In the genomic region with DNA sequence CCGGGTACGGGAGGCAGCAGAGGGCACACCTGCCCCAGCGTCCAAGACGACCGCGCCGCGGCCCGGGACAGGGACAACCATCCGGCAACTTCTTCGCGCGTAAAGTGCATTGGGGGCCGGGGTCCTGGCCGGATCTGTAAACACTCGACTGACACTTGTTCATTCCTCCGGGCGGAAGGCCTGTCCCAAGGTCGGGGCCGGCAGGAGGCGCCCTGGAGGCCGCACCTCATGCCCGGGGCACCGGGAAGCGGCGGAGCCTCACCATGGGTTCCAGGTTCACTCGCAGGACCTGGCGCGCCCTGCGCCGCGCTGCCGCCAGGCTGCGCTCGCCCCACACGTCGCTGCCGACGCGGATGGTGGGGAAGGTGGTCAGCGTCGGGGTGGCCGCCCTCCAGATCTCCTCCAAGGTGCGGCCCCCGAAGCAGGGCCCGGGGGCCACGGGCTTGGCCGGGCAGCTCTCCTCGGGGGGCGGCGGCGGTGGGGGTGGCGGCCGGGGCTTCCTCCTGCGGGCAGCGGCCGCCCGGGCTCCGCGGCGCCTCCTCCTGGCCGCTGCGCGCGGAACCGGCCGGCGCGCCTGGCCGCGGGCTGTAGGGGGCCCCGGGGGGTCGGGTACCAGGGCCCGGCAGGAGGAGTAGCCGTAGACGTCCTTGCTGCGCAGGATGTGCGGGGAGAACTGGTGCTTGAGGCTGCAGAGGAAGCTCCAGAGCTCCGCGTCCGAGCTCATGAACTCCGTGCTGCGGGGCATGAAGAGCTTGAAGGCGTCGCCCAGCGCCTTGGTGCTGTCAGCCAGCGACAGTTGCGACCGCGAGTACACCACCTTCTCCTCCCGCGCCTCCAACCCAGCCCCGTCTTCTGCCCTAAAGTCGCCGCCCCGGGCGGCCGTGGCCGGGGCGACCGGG, we compare ENCODE assay signal across 8 cellular contexts. TPM values are rescaled to one million over a fixed set of nuclear protein-coding genes. Genes with fewer than 3 reads are reported as not detected.
DNase-seq lines count a peak whose midpoint lies in the region; ATAC-seq, FAIRE-seq and TF ChIP-seq lines count a peak whose summit lies in the region.

No MANE protein-coding gene starts in this region.

- intact Hi-C loops in IMR-90 (cut with micrococcal nuclease) (loop anchor here (1.0 to 5.0 kb wide), 12 partner anchors 58 to 487 kb away; a partner anchor contains a TSS), pancreas (cut with DNase I) (no loop called here)
- intact Hi-C loops in activated naive CD4-positive, alpha-beta T cell treated with anti-CD3 and anti-CD28 coated beads for 36 hours (cut with micrococcal nuclease), result loop anchor here (1.0 to 5.0 kb wide), 11 partner anchors 62 to 487 kb away; a partner anchor contains a TSS

- H3K4me1 ChIP-seq in IMR-90 (ENCODE audit: control insufficient read depth, insufficient read depth, low read length), result 0 out of 2 replicates have a peak, but pooled peaks cover 2% of the 10 kb centered on the region
- H3K4me1 ChIP-seq in SJSA1 (replicated peaks), result peaks cover 22% of the 10 kb centered on the region
- H3K4me1 ChIP-seq in pancreas, result peaks cover 11 to 15% (median 14%) of the 10 kb centered on the region in 3 donors
- peaks cover 0 to 33% (median 16%) of the 10 kb centered on the region in 4 donors for H3K4me1 ChIP-seq in tibial nerve

- BruUV-seq in IMR-90 (replicated peaks; lab: Mats Ljungman, UMichigan), result no TSS peak

- peaks cover 4% of the 10 kb centered on the region; the same call in 1 of the 2 replicates for H3K9me1 ChIP-seq in IMR-90 (ENCODE audit: insufficient read depth, low read length)

- peak; percentile 78 for TF ChIP-seq RAD21 in IMR-90 (IDR thresholded peaks at IDR 0.05; ENCODE audit: low read length)

- no peaks in the 10 kb centered on the region for H3K9me3 Mint-ChIP-seq in activated naive CD4-positive, alpha-beta T cell treated with anti-CD3 and anti-CD28 coated beads for 36 hours
- H3K9me3 Mint-ChIP-seq in glutamatergic neuron (ENCODE audit: unreplicated experiment), result peaks cover 8% of the 10 kb centered on the region

- dilution Hi-C loops in IMR-90 (cut with HindIII; ENCODE audit: low sequenced_read_pairs, unreplicated experiment), result no loop called here

- peaks cover 5% of the 10 kb centered on the region for H3K36me3 Mint-ChIP-seq in activated naive CD4-positive, alpha-beta T cell treated with anti-CD3 and anti-CD28 coated beads for 36 hours (ENCODE audit: low read depth)
- no peaks in the 10 kb centered on the region for H3K36me3 Mint-ChIP-seq in glutamatergic neuron (ENCODE audit: unreplicated experiment)

- peak overlapping the region; percentile 45 to 99 for H4K8ac ChIP-seq in IMR-90 (ENCODE audit: low read depth in 2 of 2, low read length in 2 of 2)

- H3K9ac ChIP-seq in IMR-90 (ENCODE audit: low read depth, low read length), result peak overlapping the region; percentile 99

- peaks cover 23% of the 10 kb centered on the region for H3K4me1 Mint-ChIP-seq in activated naive CD4-positive, alpha-beta T cell treated with anti-CD3 and anti-CD28 coated beads for 36 hours (ENCODE audit: low read depth)
- peaks cover 3% of the 10 kb centered on the region for H3K4me1 Mint-ChIP-seq in glutamatergic neuron (ENCODE audit: low read depth, unreplicated experiment)

- H3K56ac ChIP-seq in IMR-90 (ENCODE audit: extremely low read depth, insufficient read depth, low read length), result peak overlapping the region; percentile 98

- H2BK5ac ChIP-seq in IMR-90 (ENCODE audit: low read depth, low read length, poor library complexity, severe bottlenecking), result peak overlapping the region; percentile 92

- no peaks in the 10 kb centered on the region for H3K27me3 ChIP-seq in IMR-90 (ENCODE audit: control insufficient read depth, insufficient read depth, low read length)
- H3K27me3 ChIP-seq in SJSA1 (replicated peaks), result no peaks in the 10 kb centered on the region
- no peaks in the 10 kb centered on the region for H3K27me3 ChIP-seq in pancreas
- H3K27me3 ChIP-seq in tibial nerve, result no peaks in the 10 kb centered on the region

- peak overlapping the region; percentile 97 for H3K27ac ChIP-seq in IMR-90 (ENCODE audit: insufficient read depth, low read length)
- H3K27ac ChIP-seq in SJSA1, result peak overlapping the region; percentile 86
- peak overlapping the region; percentile 80 to 95 (median 89) for H3K27ac ChIP-seq in pancreas
- H3K27ac ChIP-seq in tibial nerve, result peak overlapping the region; percentile 83 to 99 (median 96)

- peak overlapping the region; percentile 97 for H2AK5ac ChIP-seq in IMR-90 (ENCODE audit: low read depth, low read length)

- H3K36me3 ChIP-seq in IMR-90 (ENCODE audit: control insufficient read depth, insufficient read depth, low read length) (no peaks in the 10 kb centered on the region), SJSA1 (peaks cover 23% of the 10 kb centered on the region), pancreas (no peaks in the 10 kb centered on the region), tibial nerve (no peaks in the 10 kb centered on the region)

- H3K9me3 ChIP-seq in IMR-90 (ENCODE audit: control insufficient read depth, insufficient read depth, low read length) (no peaks in the 10 kb centered on the region), SJSA1 (replicated peaks) (no peaks in the 10 kb centered on the region), pancreas (no peaks in the 10 kb centered on the region), tibial nerve (no peaks in the 10 kb centered on the region)

- H3K79me1 ChIP-seq in IMR-90 (ENCODE audit: low read depth in 1 of 2, low read length in 2 of 2), result peaks cover 17 to 32% of the 10 kb centered on the region in 2 experiments

- peak overlapping the region; percentile 99 for H3K23ac ChIP-seq in IMR-90 (ENCODE audit: low read depth, low read length)

- peak in 1 of 2 donors; percentile 50 for TF ChIP-seq EP300 in tibial nerve (IDR thresholded peaks at IDR 0.05)

- H2AFZ ChIP-seq in IMR-90 (replicated peaks; ENCODE audit: low read length, poor library complexity), result peak overlapping the region; percentile 98

- peak overlapping the region; percentile 84 for H3K4me3 ChIP-seq in IMR-90 (ENCODE audit: insufficient read depth, low read depth, low read length)
- H3K4me3 ChIP-seq in SJSA1, result peak overlapping the region; percentile 81
- H3K4me3 ChIP-seq in pancreas, result peak overlapping the region; percentile 70 to 91 (median 84)
- peak overlapping the region; percentile 67 to 98 (median 79) for H3K4me3 ChIP-seq in tibial nerve

- FAIRE-seq in pancreas (lab: Jason Lieb, UNC), result no peak

- TF ChIP-seq POLR2A in IMR-90 (IDR thresholded peaks at IDR 0.05; ENCODE audit: low read depth, low read length) (no peak), tibial nerve (IDR thresholded peaks at IDR 0.05) (no peak)

- no peaks in the 10 kb centered on the region for H4K20me1 ChIP-seq in IMR-90 (ENCODE audit: insufficient read depth, low read length)

- H3K4me2 ChIP-seq in IMR-90 (ENCODE audit: low read depth, low read length), result peak overlapping the region; percentile 93

- WGBS in IMR-90 (ENCODE audit: extremely low coverage in 2 of 2, insufficient read length in 1 of 2), 2 experiments, result 1% methylated on average over 26 of the region's 101 CpGs; no CpG with 5 or more reads in 1 of the 2 experiments
- 1% methylated on average over 69 to 101 of the region's 101 CpGs for WGBS in pancreas, 2 donors
- 0 to 1% methylated on average over 29 to 51 of the region's 101 CpGs for WGBS in tibial nerve, 2 donors

- in situ Hi-C loops in IMR-90 (cut with MboI; ENCODE audit: low sequenced_read_pairs), result loop anchor here (10.0 kb wide), 2 partner anchors 485 to 495 kb away; no protein-coding TSS in a partner anchor

- peak; percentile 94 for DNase-seq in Daoy (ENCODE audit: low read depth)
- peak; percentile 74 for DNase-seq in IMR-90
- DNase-seq in SJSA1 (ENCODE audit: low read depth in 1 of 2, low spot score in 2 of 2), result peak; percentile 83 to 90
- DNase-seq in activated naive CD4-positive, alpha-beta T cell treated with anti-CD3 and anti-CD28 coated beads for 36 hours, result peak; percentile 87
- peak; percentile 89 for DNase-seq in glutamatergic neuron
- DNase-seq in pancreas, result peak; percentile 71 to 91 (median 84)
- peak; percentile 47 to 52 for DNase-seq in tibial nerve (ENCODE audit: low spot score in 2 of 2)

- peak overlapping the region; percentile 98 for H3K4ac ChIP-seq in IMR-90 (ENCODE audit: low read depth, low read length)

- POLR2A ChIA-PET in IMR-90 (lab: Charles Lee; ENCODE audit: unreplicated experiment), result interaction anchor here (0.6 to 0.7 kb wide), 2 partner anchors 100 to 514 kb away, joined by 3 to 4 read pairs; no protein-coding TSS in a partner anchor

- H3K27ac Mint-ChIP-seq in activated naive CD4-positive, alpha-beta T cell treated with anti-CD3 and anti-CD28 coated beads for 36 hours, result peak overlapping the region; percentile 95
- H3K27ac Mint-ChIP-seq in glutamatergic neuron (ENCODE audit: unreplicated experiment), result peak overlapping the region; percentile 90

- peak overlapping the region; percentile 100 for H3K14ac ChIP-seq in IMR-90 (replicated peaks; ENCODE audit: low read depth, low read length)

- CTCF ChIA-PET in IMR-90 (lab: Yijun Ruan, JAX), result interaction anchor here (0.6 to 2.4 kb wide), 9 partner anchors 19 to 484 kb away, joined by 3 to 17 read pairs (median 4); no protein-coding TSS in a partner anchor
- CTCF ChIA-PET in activated naive CD4-positive, alpha-beta T cell treated with anti-CD3 and anti-CD28 coated beads for 36 hours (lab: Charles Lee), result interaction anchor here (0.6 to 7.9 kb wide), 37 partner anchors 10 to 488 kb away, joined by 3 to 140 read pairs (median 4); no protein-coding TSS in a partner anchor

- H2BK20ac ChIP-seq in IMR-90 (ENCODE audit: low read depth, low read length), result peak overlapping the region; percentile 61

- ATAC-seq in GM21529 (IDR thresholded peaks at IDR 0.05; ENCODE audit: unreplicated experiment) (peak; percentile 68), IMR-90 (ENCODE audit: low read depth) (peak; percentile 60), pancreas (peak; percentile 73 to 84 (median 80))

- H4K91ac ChIP-seq in IMR-90 (ENCODE audit: insufficient read depth, low read depth, low read length), result peak overlapping the region; percentile 98

- H4K5ac ChIP-seq in IMR-90 (ENCODE audit: low read depth, low read length), result peak overlapping the region; percentile 88

- peak overlapping the region; percentile 87 for H3K4me3 Mint-ChIP-seq in activated naive CD4-positive, alpha-beta T cell treated with anti-CD3 and anti-CD28 coated beads for 36 hours
- H3K4me3 Mint-ChIP-seq in glutamatergic neuron (ENCODE audit: unreplicated experiment), result peak overlapping the region; percentile 91

- H3K18ac ChIP-seq in IMR-90 (ENCODE audit: low read depth, low read length), result peak overlapping the region; percentile 93

- H2BK15ac ChIP-seq in IMR-90 (ENCODE audit: low read depth, low read length), result peak overlapping the region; percentile 94; the same call in 1 of the 3 replicates

- H2AK9ac ChIP-seq in IMR-90 (replicated peaks; ENCODE audit: low read depth, low read length, poor library complexity), result peak overlapping the region; percentile 97

- TF ChIP-seq CTCF in IMR-90 (conservative IDR thresholded peaks at IDR 0.05; ENCODE audit: low read depth, low read length) (peak; percentile 73), glutamatergic neuron (IDR thresholded peaks at IDR 0.05; ENCODE audit: partially characterized antibody, unreplicated experiment) (peak; percentile 79), pancreas (IDR thresholded peaks at IDR 0.05) (peak; percentile 59 to 75 (median 66)), tibial nerve (IDR thresholded peaks at IDR 0.05) (peak; percentile 63 to 86 (median 83))

- H2BK120ac ChIP-seq in IMR-90 (ENCODE audit: low read depth, low read length), result peak overlapping the region; percentile 91

- no peaks in the 10 kb centered on the region for H3K27me3 Mint-ChIP-seq in activated naive CD4-positive, alpha-beta T cell treated with anti-CD3 and anti-CD28 coated beads for 36 hours (ENCODE audit: low read depth)
- H3K27me3 Mint-ChIP-seq in glutamatergic neuron (ENCODE audit: unreplicated experiment), result peaks cover 11% of the 10 kb centered on the region

RNA-seq across cellular contexts. Expression of a gene that starts 0.7 kb away (rescaled TPM):
- total RNA-seq in Daoy (2014; rRNA removed; shearing (Covaris generic)), result 29.7 and 40.7 TPM in 2 replicates
- 19.2 and 20.6 TPM in 2 replicates for total RNA-seq in IMR-90 (2012; rRNA removed)
- polyA plus RNA-seq in IMR-90 (2012; rRNA removed), result 19.7 and 23.8 TPM in 2 replicates
- 21.1 and 39.8 TPM in 2 replicates for polyA plus RNA-seq in IMR-90 (2012; cell fraction: cytosol; rRNA removed)
- polyA plus RNA-seq in IMR-90 (2012; cell fraction: nucleus; rRNA removed; ENCODE audit: low replicate concordance), result 8.1 and 11.2 TPM in 2 replicates
- total RNA-seq in SJSA1 (2014; rRNA removed; shearing (Covaris generic)), result 37.1 and 38.7 TPM in 2 replicates
- 10 to 100 TPM; 12.7 to 14.6 TPM for total RNA-seq in activated naive CD4-positive, alpha-beta T cell treated with anti-CD3 and anti-CD28 coated beads for 36 hours
- 38.9 TPM for total RNA-seq in glutamatergic neuron (ENCODE audit: unreplicated experiment)
- 10 to 100 TPM in 2 of 6 donors, 1 to 10 TPM in 4; 4.8 to 18.2 (median 7.9) TPM for total RNA-seq in pancreas
- 1 to 10 TPM; 4.0 to 8.6 TPM for polyA plus RNA-seq in pancreas
- total RNA-seq in tibial nerve, result 10 to 100 TPM; 19.0 to 36.9 (median 22.8) TPM

Comparison
In these comparisons a context has a peak if more than half of its experiments do, and no peak if none do; other contexts are left out.
1. Peak in every context shown above with its lines: DNase-seq, ATAC-seq, H3K4me3 ChIP-seq and H3K27ac ChIP-seq.
2. intact Hi-C loops: an anchor here in IMR-90 (1.0 to 5.0 kb wide) and activated naive CD4-positive, alpha-beta T cell treated with anti-CD3 and anti-CD28 coated beads for 36 hours (1.0 to 5.0 kb wide); none called in pancreas.